ENCODE assay signal across 1 cellular context in genomic region chr1:151790071-151790939, GRCh38.
A peak's percentile ranks its signal among the peaks of the same experiment; 100 is the strongest.
TF ChIP-seq lines count a peak whose summit lies in the region.

Gene TDRKH (minus strand): TSS chr1:151790500. CDS start chr1:151783022, 7,478 bp downstream.

TF ChIP-seq in HepG2, 621 proteins besides CTCF, POLR2A, EP300 and RAD21 (continued from another document and continues in another):
- TF ChIP-seq ETS1 (CRISPR knock-in tag; IDR thresholded peaks at IDR 0.05), result peak; percentile 67; the same call in 1 of the 2 replicates
- TF ChIP-seq IRF1 (CRISPR knock-in tag; IDR thresholded peaks at IDR 0.05; ENCODE audit: low read depth), result no peak
- TF ChIP-seq NR2C2 (CRISPR knock-in tag; IDR thresholded peaks at IDR 0.05; ENCODE audit: borderline replicate concordance), result peak; percentile 43; the same call in 1 of the 2 replicates
- TF ChIP-seq HOXA9 (CRISPR knock-in tag; IDR thresholded peaks at IDR 0.05; ENCODE audit: borderline replicate concordance), result peak; percentile 75
- TF ChIP-seq KLF12 (CRISPR knock-in tag; IDR thresholded peaks at IDR 0.05; ENCODE audit: borderline replicate concordance), result no peak
- TF ChIP-seq NFATC3 (CRISPR knock-in tag; IDR thresholded peaks at IDR 0.05), result 0 out of 2 replicates have a peak, but pooled peaks have one; percentile 65
- TF ChIP-seq ZNF678 (CRISPR knock-in tag; IDR thresholded peaks at IDR 0.05), result peak; percentile 93
- peak; percentile 94 for TF ChIP-seq ZNF543 (CRISPR knock-in tag; IDR thresholded peaks at IDR 0.05)
- TF ChIP-seq ZBTB8A (CRISPR knock-in tag; IDR thresholded peaks at IDR 0.05; ENCODE audit: borderline replicate concordance, low read depth), result no peak
- peak; percentile 60; the same call in 1 of the 2 replicates for TF ChIP-seq GMEB1 (CRISPR knock-in tag; IDR thresholded peaks at IDR 0.05; ENCODE audit: borderline replicate concordance)
- no peak; the same call in 1 of the 2 replicates for TF ChIP-seq ZNF816 (CRISPR knock-in tag; IDR thresholded peaks at IDR 0.05; ENCODE audit: borderline replicate concordance)
- no peak for TF ChIP-seq ZNF124 (CRISPR knock-in tag; IDR thresholded peaks at IDR 0.05)
- peak; percentile 95 for TF ChIP-seq TFDP1 (CRISPR knock-in tag; IDR thresholded peaks at IDR 0.05; ENCODE audit: borderline replicate concordance)
- no peak for TF ChIP-seq LCORL (IDR thresholded peaks at IDR 0.05)
- TF ChIP-seq LCORL (CRISPR knock-in tag; IDR thresholded peaks at IDR 0.05), result 0 out of 2 replicates have a peak, but pooled peaks have one; percentile 48
- TF ChIP-seq ZNF160 (CRISPR knock-in tag; IDR thresholded peaks at IDR 0.05), result peak; percentile 52; the same call in 1 of the 2 replicates
- TF ChIP-seq SIX4 (CRISPR knock-in tag; IDR thresholded peaks at IDR 0.05), result 0 out of 2 replicates have a peak, but pooled peaks have one; percentile 25
- peak; percentile 72 for TF ChIP-seq ERF (CRISPR knock-in tag; IDR thresholded peaks at IDR 0.05)
- 0 out of 2 replicates have a peak, but pooled peaks have one; percentile 45 for TF ChIP-seq ZNF296 (CRISPR knock-in tag; conservative IDR thresholded peaks at IDR 0.05)
- peak; percentile 28; the same call in 1 of the 2 replicates for TF ChIP-seq STAG1 (CRISPR knock-in tag; IDR thresholded peaks at IDR 0.05)
- TF ChIP-seq CBX2 (IDR thresholded peaks at IDR 0.05; ENCODE audit: low read depth, low read length), result no peak
- no peak for TF ChIP-seq CBX2 (CRISPR knock-in tag; IDR thresholded peaks at IDR 0.05; ENCODE audit: low read depth)
- peak; percentile 83 for TF ChIP-seq MIXL1 (CRISPR knock-in tag; IDR thresholded peaks at IDR 0.05)
- 0 out of 2 replicates have a peak, but pooled peaks have one; percentile 44 for TF ChIP-seq ZNF740 (CRISPR knock-in tag; IDR thresholded peaks at IDR 0.05)
- TF ChIP-seq SP5 (CRISPR knock-in tag; IDR thresholded peaks at IDR 0.05; ENCODE audit: borderline replicate concordance, low read depth), result peak; percentile 55; the same call in 1 of the 2 replicates
- TF ChIP-seq ZNF704 (CRISPR knock-in tag; IDR thresholded peaks at IDR 0.05; ENCODE audit: borderline replicate concordance), result peak; percentile 77; the same call in 1 of the 2 replicates
- TF ChIP-seq THAP7 (CRISPR knock-in tag; IDR thresholded peaks at IDR 0.05), result peak; percentile 62; the same call in 1 of the 2 replicates
- TF ChIP-seq ZNF768 (CRISPR knock-in tag; IDR thresholded peaks at IDR 0.05), result peak; percentile 76; the same call in 1 of the 2 replicates
- no peak for TF ChIP-seq ZNF761 (CRISPR knock-in tag; conservative IDR thresholded peaks at IDR 0.05)
- peak; percentile 90 for TF ChIP-seq ZNF501 (CRISPR knock-in tag; IDR thresholded peaks at IDR 0.05)
- TF ChIP-seq ZNF672 (CRISPR knock-in tag; IDR thresholded peaks at IDR 0.05), result no peak
- TF ChIP-seq ZBTB39 (CRISPR knock-in tag; IDR thresholded peaks at IDR 0.05), result no peak
- peak; percentile 84; the same call in 1 of the 2 replicates for TF ChIP-seq CREB3 (CRISPR knock-in tag; IDR thresholded peaks at IDR 0.05)
- TF ChIP-seq ZNF331 (CRISPR knock-in tag; IDR thresholded peaks at IDR 0.05), result peak; percentile 60; the same call in 1 of the 2 replicates
- TF ChIP-seq KLF9 (CRISPR knock-in tag; IDR thresholded peaks at IDR 0.05; ENCODE audit: low read depth), result 0 out of 2 replicates have a peak, but pooled peaks have one; percentile 33
- peak; percentile 82; the same call in 1 of the 2 replicates for TF ChIP-seq MEIS2 (CRISPR knock-in tag; IDR thresholded peaks at IDR 0.05)
- TF ChIP-seq TBL1XR1 (IDR thresholded peaks at IDR 0.05; ENCODE audit: borderline replicate concordance, low read length, partially characterized antibody), result no peak
- no peak for TF ChIP-seq NBN (conservative IDR thresholded peaks at IDR 0.05)
- peak; percentile 92; the same call in 1 of the 2 replicates for TF ChIP-seq CHCHD3 (CRISPR knock-in tag; IDR thresholded peaks at IDR 0.05)
- TF ChIP-seq ZSCAN21 (CRISPR knock-in tag; IDR thresholded peaks at IDR 0.05; ENCODE audit: borderline replicate concordance), result peak; percentile 74; the same call in 1 of the 2 replicates
- TF ChIP-seq MAX (IDR thresholded peaks at IDR 0.05), result peak; percentile 96
- 0 out of 2 replicates have a peak, but pooled peaks have one; percentile 73 for TF ChIP-seq ZNF773 (CRISPR knock-in tag; IDR thresholded peaks at IDR 0.05; ENCODE audit: borderline replicate concordance)
- no peak for TF ChIP-seq ZNF597 (CRISPR knock-in tag; IDR thresholded peaks at IDR 0.05)
- no peak for TF ChIP-seq ZBTB34 (CRISPR knock-in tag; IDR thresholded peaks at IDR 0.05)
- 0 out of 2 replicates have a peak, but pooled peaks have one; percentile 70 for TF ChIP-seq TMF1 (CRISPR knock-in tag; IDR thresholded peaks at IDR 0.05; ENCODE audit: low read depth)
- peak; percentile 68 for TF ChIP-seq PHF20 (CRISPR knock-in tag; IDR thresholded peaks at IDR 0.05)
- peak; percentile 81 for TF ChIP-seq MED13 (CRISPR knock-in tag; IDR thresholded peaks at IDR 0.05)
- peak; percentile 80 for TF ChIP-seq SP4 (CRISPR knock-in tag; IDR thresholded peaks at IDR 0.05)
- TF ChIP-seq HOXA5 (CRISPR knock-in tag; IDR thresholded peaks at IDR 0.05), result peak; percentile 82
- peak; percentile 79 for TF ChIP-seq ZNF18 (CRISPR knock-in tag; IDR thresholded peaks at IDR 0.05; ENCODE audit: insufficient replicate concordance)
